16 cellular contexts compared by ENCODE assay signal in genomic region chr18:75114231-75114630, GRCh38.
DNase-seq lines count a peak whose midpoint lies in the region; ATAC-seq and TF ChIP-seq lines count a peak whose summit lies in the region.
"Had no signal": no experiment of that assay in that cellular context is flagged by ENCODE, and none has a peak within 500 bp of the region (broad histone marks: within the 10 kb centered on the region; RNA-seq: fewer than 3 reads in every experiment).

No MANE protein-coding gene starts in this region.

- peaks cover 10% of the 10 kb centered on the region for H3K4me1 ChIP-seq in rectal smooth muscle tissue (ENCODE audit: control insufficient read depth, insufficient read depth, low read length)
- H3K4me1 ChIP-seq: A549 had no signal

- H3K36me3 ChIP-seq in rectal smooth muscle tissue (ENCODE audit: control insufficient read depth, insufficient read depth, low read length) = no peaks in the 10 kb centered on the region

- no peak overlapping the region for H3K9ac ChIP-seq in rectal smooth muscle tissue (ENCODE audit: low read length)

- peak overlapping the region; percentile 17 for H3K27ac ChIP-seq in rectal smooth muscle tissue (ENCODE audit: low read depth, low read length)
- H3K27ac ChIP-seq: 22Rv1, A549 had no signal

- ATAC-seq in HG03097 (IDR thresholded peaks at IDR 0.05; ENCODE audit: low FRiP score, unreplicated experiment) (no peak), HG03039 (IDR thresholded peaks at IDR 0.05; ENCODE audit: unreplicated experiment) (no peak)
- ATAC-seq: A549, GM23338 had no signal

- no peak overlapping the region for H3K4me3 ChIP-seq in NB4 (ENCODE audit: low read depth, low read length)
- peak overlapping the region; percentile 2 for H3K4me3 ChIP-seq in rectal smooth muscle tissue (ENCODE audit: low read length)
- H3K4me3 ChIP-seq: A549, GM23338 had no signal

- no peaks in the 10 kb centered on the region for H3K27me3 ChIP-seq in rectal smooth muscle tissue (ENCODE audit: control insufficient read depth, insufficient read depth, low read length)

- DNase-seq in activated CD8-positive, alpha-beta memory T cell treated with anti-CD3 and anti-CD28 coated beads for 24 hours = peak; percentile 19
- DNase-seq in activated CD8-positive, alpha-beta memory T cell treated with anti-CD3 and anti-CD28 coated beads, Interleukin-2, amount 50 U/mL, for 4 hours = no peak
- DNase-seq in NB4 (ENCODE audit: low read depth) (peak; percentile 15), islet precursor cell (peak; percentile 12), activated gamma-delta T cell treated with Interleukin-2 at 50 U/mL for 16 hours (no peak)
- DNase-seq: AML-193; CD4-positive, alpha-beta memory T cell; DMS79 treated with DMSO at 0.1 percent for 48 hours; GF-D8; HCEC 1CT had no signal

- no peak for TF ChIP-seq CTCF in NB4 (IDR thresholded peaks at IDR 0.05; ENCODE audit: low read depth, low read length)

- TF ChIP-seq POLR2A in NB4 (IDR thresholded peaks at IDR 0.05; ENCODE audit: extremely low read depth, insufficient read length) = no peak

Comparison
In these comparisons a context has a peak if more than half of its experiments do, and no peak if none do; other contexts are left out.
1. DNase-seq: peak in activated CD8-positive, alpha-beta memory T cell treated with anti-CD3 and anti-CD28 coated beads for 24 hours (single experiment), NB4 (single experiment) and islet precursor cell (single experiment); none in activated CD8-positive, alpha-beta memory T cell treated with anti-CD3 and anti-CD28 coated beads, Interleukin-2, amount 50 U/mL, for 4 hours (single experiment) and activated gamma-delta T cell treated with Interleukin-2 at 50 U/mL for 16 hours (single experiment).